27 cellular contexts compared by ENCODE assay signal in the genomic region with DNA sequence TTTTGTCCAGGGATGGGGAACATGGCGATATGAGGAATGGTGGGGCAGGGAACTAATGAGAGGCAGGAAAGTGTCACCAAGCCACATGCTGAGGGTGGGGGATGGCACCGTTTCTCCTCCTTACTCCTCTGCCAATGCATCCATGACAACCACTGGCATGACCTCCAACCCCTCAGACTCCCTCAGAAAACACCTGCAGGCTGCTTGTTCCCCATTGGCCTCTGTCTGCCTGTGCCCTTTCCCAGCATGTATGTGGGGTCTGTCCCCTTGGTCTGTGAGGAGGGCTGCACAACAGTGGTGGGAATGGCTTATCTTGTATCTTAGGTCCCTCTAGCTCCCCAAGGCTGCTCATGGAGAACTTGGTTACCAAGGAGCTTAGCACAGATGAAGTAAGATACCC.
"Had no signal": no experiment of that assay in that cellular context is flagged by ENCODE, and none has a peak within 500 bp of the region (broad histone marks: within the 10 kb centered on the region; RNA-seq: fewer than 3 reads in every experiment).

No MANE protein-coding gene starts in this region.

- H3K27ac Mint-ChIP-seq: nephron, type B pancreatic cell had no signal

- H3K4me1 ChIP-seq: psoas muscle, vagina had no signal

- H3K4me2 ChIP-seq: hepatocyte had no signal

- H3K36me3 Mint-ChIP-seq: naive B cell, type B pancreatic cell had no signal

- H3K4me3 Mint-ChIP-seq: naive B cell; nephron; neural crest cell; stimulated activated naive CD8-positive, alpha-beta T cell treated with anti-CD3 and anti-CD28 coated beads, Interleukin-15, amount 100 ng/mL, for 72 hours; type B pancreatic cell had no signal

- H3K27me3 ChIP-seq: hepatocyte, tibial nerve, vagina had no signal

- H3K27ac ChIP-seq: heart right ventricle, hepatocyte, lower lobe of right lung, parathyroid adenoma, psoas muscle, skin epidermis, tibial nerve, vagina had no signal

- H3K4me3 ChIP-seq: heart right ventricle, hepatocyte, lower lobe of right lung, psoas muscle, skin epidermis, tibial nerve, vagina had no signal

- H3K4me1 Mint-ChIP-seq: naive B cell, nephron, neural crest cell had no signal

- H3K9ac ChIP-seq: parathyroid adenoma had no signal

- H3K9me3 ChIP-seq: heart right ventricle, lower lobe of right lung, psoas muscle, tibial nerve, vagina had no signal

- DNase-seq: heart right ventricle; kidney glomerular epithelial cell; left cardiac atrium; lower lobe of right lung; mammary epithelial cell; mesenchymal stem cell; naive B cell; nucleus accumbens; psoas muscle; right cardiac atrium; stimulated activated CD4-positive, alpha-beta T cell treated with anti-CD3 and anti-CD28 coated beads, Interleukin-12 subunit alpha, Interleukin-12 subunit beta, amount 100 ng/mL, for 4 hours; stimulated activated CD4-positive, alpha-beta T cell treated with anti-CD3 and anti-CD28 coated beads, Interleukin-15, amount 100 ng/mL, for 24 hours; stimulated activated CD4-positive, alpha-beta T cell treated with anti-CD3 and anti-CD28 coated beads, Interleukin-2, amount 100 ng/mL, for 24 hours; stimulated activated CD4-positive, alpha-beta T cell treated with anti-CD3 and anti-CD28 coated beads, Interleukin-4, amount 100 ng/mL, for 1 hour; stimulated activated naive CD4-positive, alpha-beta T cell treated with Interleukin-2 at 50 U/mL for 16 hours; stimulated activated naive CD8-positive, alpha-beta T cell treated with anti-CD3 and anti-CD28 coated beads, Interleukin-15, amount 100 ng/mL, for 72 hours; substantia nigra had no signal

- H3K36me3 ChIP-seq: heart right ventricle, lower lobe of right lung, tibial nerve, vagina had no signal

- ATAC-seq: heart right ventricle; left cardiac atrium; left lobe of liver; psoas muscle; right cardiac atrium; sciatic nerve; stimulated activated naive CD8-positive, alpha-beta T cell treated with anti-CD3 and anti-CD28 coated beads, Interleukin-15, amount 100 ng/mL, for 72 hours had no signal

- H3K9me3 Mint-ChIP-seq: nephron; neural crest cell; stimulated activated naive CD8-positive, alpha-beta T cell treated with anti-CD3 and anti-CD28 coated beads, Interleukin-15, amount 100 ng/mL, for 72 hours; type B pancreatic cell had no signal
